15 cellular contexts compared by ENCODE assay signal in genomic region chr9:133477461-133477860, GRCh38. TPM values are rescaled to one million over a fixed set of nuclear protein-coding genes. Genes with fewer than 3 reads are reported as not detected.
DNase-seq lines count a peak whose midpoint lies in the region; ATAC-seq and TF ChIP-seq lines count a peak whose summit lies in the region.
"Had no signal": no experiment of that assay in that cellular context is flagged by ENCODE, and none has a peak within 500 bp of the region (broad histone marks: within the 10 kb centered on the region; RNA-seq: fewer than 3 reads in every experiment).

No MANE protein-coding gene starts in this region.

- H3K4me3 Mint-ChIP-seq in Caco-2 (ENCODE audit: unreplicated experiment): peak overlapping the region; percentile 22
- peak overlapping the region; percentile 78 for H3K4me3 Mint-ChIP-seq in activated naive CD8-positive, alpha-beta T cell treated with anti-CD3 and anti-CD28 coated beads, Interleukin-2, amount 50 U/mL, for 24 hours
- H3K4me3 Mint-ChIP-seq in natural killer cell treated with Interleukin-12 subunit alpha and Interleukin-12 subunit beta and Interleukin-15 and Interleukin-18, amount 100 ng/mL, for 72 hours: peak overlapping the region; percentile 39

- no peaks in the 10 kb centered on the region for H3K27me3 ChIP-seq in Caco-2 (replicated peaks; ENCODE audit: control insufficient read depth, insufficient read depth, low read length)
- H3K27me3 ChIP-seq: MG63 had no signal

- DNase-seq in Caco-2: no peak
- no peak for DNase-seq in HFF-Myc (ENCODE audit: extremely low read depth, low read depth)
- no peak for DNase-seq in activated naive CD8-positive, alpha-beta T cell treated with anti-CD3 and anti-CD28 coated beads, Interleukin-2, amount 50 U/mL, for 24 hours
- DNase-seq in natural killer cell treated with Interleukin-12 subunit alpha and Interleukin-12 subunit beta and Interleukin-15 and Interleukin-18, amount 100 ng/mL, for 72 hours (ENCODE audit: low spot score): no peak
- DNase-seq in NCI-H526 (lab: John Stamatoyannopoulos, UW): no peak
- no peak for DNase-seq in T1000 (lab: John Stamatoyannopoulos, UW)
- DNase-seq: activated CD4-positive, alpha-beta T cell treated with anti-CD3 and anti-CD28 coated beads for 1 hour; activated gamma-delta T cell; DMS79; MG63; NCI-H446; substantia nigra had no signal

- H3K4me1 ChIP-seq in Caco-2: 0 out of 2 replicates have a peak, but pooled peaks cover 7% of the 10 kb centered on the region
- H3K4me1 ChIP-seq: parathyroid adenoma had no signal

- H3K27ac Mint-ChIP-seq in Caco-2 (ENCODE audit: unreplicated experiment): no peak overlapping the region
- H3K27ac Mint-ChIP-seq in activated naive CD8-positive, alpha-beta T cell treated with anti-CD3 and anti-CD28 coated beads, Interleukin-2, amount 50 U/mL, for 24 hours: no peak overlapping the region
- H3K27ac Mint-ChIP-seq in natural killer cell treated with Interleukin-12 subunit alpha and Interleukin-12 subunit beta and Interleukin-15 and Interleukin-18, amount 100 ng/mL, for 72 hours: no peak overlapping the region

- intact Hi-C loops in Caco-2 (cut with micrococcal nuclease; ENCODE audit: unreplicated experiment): no loop called here

- H3K4me3 ChIP-seq in Caco-2 (ENCODE audit: low read depth, low read length) (no peak overlapping the region), HFF-Myc (replicated peaks; ENCODE audit: low read depth, low read length) (peak overlapping the region; percentile 58; the same call in 1 of the 2 replicates)
- H3K4me3 ChIP-seq: MG63 had no signal

- H3K9me3 Mint-ChIP-seq in Caco-2 (ENCODE audit: unreplicated experiment): no peaks in the 10 kb centered on the region
- no peaks in the 10 kb centered on the region for H3K9me3 Mint-ChIP-seq in activated naive CD8-positive, alpha-beta T cell treated with anti-CD3 and anti-CD28 coated beads, Interleukin-2, amount 50 U/mL, for 24 hours
- H3K9me3 Mint-ChIP-seq in natural killer cell treated with Interleukin-12 subunit alpha and Interleukin-12 subunit beta and Interleukin-15 and Interleukin-18, amount 100 ng/mL, for 72 hours: no peaks in the 10 kb centered on the region

- no peaks in the 10 kb centered on the region for H3K36me3 Mint-ChIP-seq in Caco-2 (ENCODE audit: insufficient read depth, unreplicated experiment)
- no peaks in the 10 kb centered on the region for H3K36me3 Mint-ChIP-seq in activated naive CD8-positive, alpha-beta T cell treated with anti-CD3 and anti-CD28 coated beads, Interleukin-2, amount 50 U/mL, for 24 hours (ENCODE audit: low read depth)
- no peaks in the 10 kb centered on the region for H3K36me3 Mint-ChIP-seq in natural killer cell treated with Interleukin-12 subunit alpha and Interleukin-12 subunit beta and Interleukin-15 and Interleukin-18, amount 100 ng/mL, for 72 hours

- CTCF ChIA-PET in Caco-2 (lab: Charles Lee): interaction anchor here (2.6 kb wide), 1 partner anchor 17 kb away, joined by 12 read pairs; the partner anchor contains the start of gene CACFD1

- TF ChIP-seq CTCF in Caco-2 (IDR thresholded peaks at IDR 0.05; ENCODE audit: insufficient read depth in 1 of 2, low read depth in 1 of 2, low read length in 1 of 2, severe bottlenecking in 1 of 2, unreplicated experiment in 1 of 2) (no peak), HFF-Myc (IDR thresholded peaks at IDR 0.05; ENCODE audit: low read depth, low read length, missing control alignments) (no peak)

- POLR2A ChIA-PET in Caco-2 (lab: Charles Lee): no interaction called here

- H3K27me3 Mint-ChIP-seq in Caco-2 (ENCODE audit: insufficient read depth, unreplicated experiment): no peaks in the 10 kb centered on the region
- no peaks in the 10 kb centered on the region for H3K27me3 Mint-ChIP-seq in activated naive CD8-positive, alpha-beta T cell treated with anti-CD3 and anti-CD28 coated beads, Interleukin-2, amount 50 U/mL, for 24 hours
- no peaks in the 10 kb centered on the region for H3K27me3 Mint-ChIP-seq in natural killer cell treated with Interleukin-12 subunit alpha and Interleukin-12 subunit beta and Interleukin-15 and Interleukin-18, amount 100 ng/mL, for 72 hours

- no peaks in the 10 kb centered on the region for H3K9me3 ChIP-seq in Caco-2
- H3K9me3 ChIP-seq: MG63 had no signal

- TSS peak; percentile 50 for BruUV-seq in Caco-2 (replicated peaks; lab: Mats Ljungman, UMichigan)

- H3K4me1 Mint-ChIP-seq in Caco-2 (ENCODE audit: low read depth, unreplicated experiment): peaks cover 6% of the 10 kb centered on the region
- H3K4me1 Mint-ChIP-seq in activated naive CD8-positive, alpha-beta T cell treated with anti-CD3 and anti-CD28 coated beads, Interleukin-2, amount 50 U/mL, for 24 hours: peaks cover 11% of the 10 kb centered on the region
- peaks cover 0 to 13% of the 10 kb centered on the region in 2 donors for H3K4me1 Mint-ChIP-seq in natural killer cell treated with Interleukin-12 subunit alpha and Interleukin-12 subunit beta and Interleukin-15 and Interleukin-18, amount 100 ng/mL, for 72 hours (ENCODE audit: low read depth in 2 of 2)

- no peaks in the 10 kb centered on the region for H3K36me3 ChIP-seq in Caco-2 (ENCODE audit: control insufficient read depth, insufficient read depth, low read length)
- H3K36me3 ChIP-seq: MG63 had no signal

- no peak for ATAC-seq in activated naive CD8-positive, alpha-beta T cell treated with anti-CD3 and anti-CD28 coated beads, Interleukin-2, amount 50 U/mL, for 24 hours
- no peak for ATAC-seq in natural killer cell treated with Interleukin-12 subunit alpha and Interleukin-12 subunit beta and Interleukin-15 and Interleukin-18, amount 100 ng/mL, for 72 hours
- no peak for ATAC-seq in HG02885 (IDR thresholded peaks at IDR 0.05; ENCODE audit: poor library complexity, unreplicated experiment)

RNA-seq across cellular contexts. Expression of gene SLC2A6, which starts 1.4 kb away (rescaled TPM):
- total RNA-seq in Caco-2 (2022): 7.1 and 8.4 TPM in 2 replicates
- 10 to 100 TPM; 15.0 to 42.3 TPM for total RNA-seq in natural killer cell treated with Interleukin-12 subunit alpha and Interleukin-12 subunit beta and Interleukin-15 and Interleukin-18, amount 100 ng/mL, for 72 hours

RNA-seq across cellular contexts. Expression of gene CACFD1, which starts 17.7 kb away (rescaled TPM):
- 26.0 and 27.0 TPM in 2 replicates for total RNA-seq in Caco-2 (2022)
- 1 to 10 TPM; 2.4 to 7.0 TPM for total RNA-seq in natural killer cell treated with Interleukin-12 subunit alpha and Interleukin-12 subunit beta and Interleukin-15 and Interleukin-18, amount 100 ng/mL, for 72 hours

RNA-seq across cellular contexts. Expression of gene MYMK, which starts 47.3 kb away (rescaled TPM):
- not detected in 2 replicates for total RNA-seq in Caco-2 (2022)
- total RNA-seq in natural killer cell treated with Interleukin-12 subunit alpha and Interleukin-12 subunit beta and Interleukin-15 and Interleukin-18, amount 100 ng/mL, for 72 hours: not detected
- total RNA-seq: fibroblast of villous mesenchyme had no signal

RNA-seq across cellular contexts. Expression of gene ADAMTS13, which starts 55.3 kb away (rescaled TPM):
- total RNA-seq in Caco-2 (2022): 5.3 and 6.2 TPM in 2 replicates
- 1 to 10 TPM in 1 of 2 donors, under 1 TPM in 1; 0.67 to 1.1 TPM for total RNA-seq in natural killer cell treated with Interleukin-12 subunit alpha and Interleukin-12 subunit beta and Interleukin-15 and Interleukin-18, amount 100 ng/mL, for 72 hours

RNA-seq across cellular contexts. Expression of gene ADAMTSL2, which starts 57.0 kb away (rescaled TPM):
- 0.46 and 0.68 TPM in 2 replicates for total RNA-seq in Caco-2 (2022)
- total RNA-seq in natural killer cell treated with Interleukin-12 subunit alpha and Interleukin-12 subunit beta and Interleukin-15 and Interleukin-18, amount 100 ng/mL, for 72 hours: not detected

Comparison
In these comparisons a context has a peak if more than half of its experiments do, and no peak if none do; other contexts are left out.
1. H3K4me3 Mint-ChIP-seq: peak in every context shown above with its lines; median percentile 78 in activated naive CD8-positive, alpha-beta T cell treated with anti-CD3 and anti-CD28 coated beads, Interleukin-2, amount 50 U/mL, for 24 hours; 39 in natural killer cell treated with Interleukin-12 subunit alpha and Interleukin-12 subunit beta and Interleukin-15 and Interleukin-18, amount 100 ng/mL, for 72 hours; 22 in Caco-2.